In genomic region chr4:184408711-184409081, GRCh38 we compare ENCODE assay signal across 13 cellular contexts.
DNase-seq lines count a peak whose midpoint lies in the region; ATAC-seq and TF ChIP-seq lines count a peak whose summit lies in the region.
"Had no signal": no experiment of that assay in that cellular context is flagged by ENCODE, and none has a peak within 500 bp of the region (broad histone marks: within the 10 kb centered on the region; RNA-seq: fewer than 3 reads in every experiment).

No MANE protein-coding gene starts in this region.

- no peaks in the 10 kb centered on the region for H3K9me3 ChIP-seq in RWPE2 (ENCODE audit: severe bottlenecking)
- no peaks in the 10 kb centered on the region for H3K9me3 ChIP-seq in spleen
- H3K9me3 ChIP-seq in WERI-Rb-1 (ENCODE audit: severe bottlenecking), result no peaks in the 10 kb centered on the region
- H3K9me3 ChIP-seq: right lobe of liver, tibial nerve had no signal

- H3K36me3 ChIP-seq in RWPE2 (ENCODE audit: low read depth) (peaks cover 36% of the 10 kb centered on the region), spleen (peaks cover 0 to 96% (median 54%) of the 10 kb centered on the region in 6 donors), WERI-Rb-1 (peaks cover 9% of the 10 kb centered on the region)

- peak overlapping the region; percentile 34 for H3K27ac Mint-ChIP-seq in activated T-cell treated with anti-CD3 and anti-CD28 coated beads, Interleukin-2, amount 50 U/mL, for 72 hours
- peak overlapping the region; percentile 87 to 90 for H3K27ac Mint-ChIP-seq in effector memory CD8-positive, alpha-beta T cell

- H3K27me3 ChIP-seq in RWPE2 (ENCODE audit: insufficient read depth, poor library complexity, severe bottlenecking) (no peaks in the 10 kb centered on the region), spleen (replicated peaks in 1 of 7) (no peaks in the 10 kb centered on the region), WERI-Rb-1 (ENCODE audit: insufficient read depth, low read depth, severe bottlenecking) (no peaks in the 10 kb centered on the region)
- H3K27me3 ChIP-seq: right lobe of liver, tibial nerve had no signal

- TF ChIP-seq POLR2A in spleen (IDR thresholded peaks at IDR 0.05), result no peak

- intact Hi-C loops in spleen (cut with DNase I; ENCODE audit: low total_unique reads), result no loop called here

- no peaks in the 10 kb centered on the region for H3K9me3 Mint-ChIP-seq in activated T-cell treated with anti-CD3 and anti-CD28 coated beads, Interleukin-2, amount 50 U/mL, for 72 hours
- no peaks in the 10 kb centered on the region for H3K9me3 Mint-ChIP-seq in effector memory CD8-positive, alpha-beta T cell

- no peak for TF ChIP-seq CTCF in RWPE2 (IDR thresholded peaks at IDR 0.05; ENCODE audit: poor library complexity, severe bottlenecking)
- TF ChIP-seq CTCF in spleen (IDR thresholded peaks at IDR 0.05 in 8 of 11, conservative IDR thresholded peaks at IDR 0.05 in 3 of 11), result no peak
- no peak for TF ChIP-seq CTCF in WERI-Rb-1 (IDR thresholded peaks at IDR 0.05; ENCODE audit: low read depth, low read length)

- H3K4me1 Mint-ChIP-seq in activated T-cell treated with anti-CD3 and anti-CD28 coated beads, Interleukin-2, amount 50 U/mL, for 72 hours (ENCODE audit: low read depth), result peaks cover 56% of the 10 kb centered on the region
- H3K4me1 Mint-ChIP-seq in effector memory CD8-positive, alpha-beta T cell (ENCODE audit: low read depth in 2 of 2), result peaks cover 43 to 57% of the 10 kb centered on the region in 2 donors

- H3K36me3 Mint-ChIP-seq in activated T-cell treated with anti-CD3 and anti-CD28 coated beads, Interleukin-2, amount 50 U/mL, for 72 hours (ENCODE audit: insufficient read depth in 2 of 2), result peaks cover 9 to 37% of the 10 kb centered on the region in 2 donors
- peaks cover 43% of the 10 kb centered on the region for H3K36me3 Mint-ChIP-seq in effector memory CD8-positive, alpha-beta T cell (ENCODE audit: insufficient read depth)

- 91 to 94% (median 93%) methylated on average over 2 to 3 of the region's 3 CpGs for WGBS in spleen, 5 donors

- ATAC-seq in activated T-cell treated with anti-CD3 and anti-CD28 coated beads, Interleukin-2, amount 50 U/mL, for 72 hours (replicated peaks in 1 of 2), result no peak
- no peak; the same call in 2 of the 3 replicates for ATAC-seq in RWPE2 (ENCODE audit: low read depth)
- no peak for ATAC-seq in effector memory CD8-positive, alpha-beta T cell (replicated peaks)
- ATAC-seq in HG02678 (IDR thresholded peaks at IDR 0.05; ENCODE audit: unreplicated experiment), result no peak
- ATAC-seq: Panc1, right lobe of liver had no signal

- H3K4me3 ChIP-seq in RWPE2 (ENCODE audit: severe bottlenecking) (no peak overlapping the region), spleen (no peak overlapping the region), WERI-Rb-1 (ENCODE audit: low read depth, low read length) (no peak overlapping the region)
- H3K4me3 ChIP-seq: right lobe of liver, tibial nerve had no signal

- peak overlapping the region; percentile 43 for H3K27ac ChIP-seq in RWPE2 (ENCODE audit: poor library complexity, severe bottlenecking)
- H3K27ac ChIP-seq in spleen, result peak overlapping the region in 5 of 8 donors; percentile 10 to 81 (median 71)
- no peak overlapping the region for H3K27ac ChIP-seq in WERI-Rb-1
- H3K27ac ChIP-seq: right lobe of liver had no signal

- no peak for DNase-seq in activated T-cell treated with anti-CD3 and anti-CD28 coated beads, Interleukin-2, amount 50 U/mL, for 72 hours
- DNase-seq in activated T-cell treated with anti-CD3 and anti-CD28 coated beads for 4 hours (no peak), RWPE2 (ENCODE audit: low spot score) (no peak), spleen (no peak), WERI-Rb-1 (no peak), T1000 (lab: John Stamatoyannopoulos, UW) (no peak)
- DNase-seq in effector memory CD8-positive, alpha-beta T cell, result no peak
- DNase-seq: DMS79 treated with DMSO at 0.1 percent for 48 hours, NCI-H1092 treated with DMSO at 0.1 percent for 48 hours, right lobe of liver had no signal

- H3K4me3 Mint-ChIP-seq in activated T-cell treated with anti-CD3 and anti-CD28 coated beads, Interleukin-2, amount 50 U/mL, for 72 hours, result peak overlapping the region; percentile 68 to 80
- peak overlapping the region; percentile 45 to 71 for H3K4me3 Mint-ChIP-seq in effector memory CD8-positive, alpha-beta T cell

- H3K27me3 Mint-ChIP-seq in activated T-cell treated with anti-CD3 and anti-CD28 coated beads, Interleukin-2, amount 50 U/mL, for 72 hours (ENCODE audit: low read depth), result no peaks in the 10 kb centered on the region
- H3K27me3 Mint-ChIP-seq in effector memory CD8-positive, alpha-beta T cell, result no peaks in the 10 kb centered on the region

- H3K4me1 ChIP-seq in RWPE2 (ENCODE audit: insufficient read depth, poor library complexity, severe bottlenecking) (peaks cover 25% of the 10 kb centered on the region), spleen (peaks cover 20 to 92% (median 58%) of the 10 kb centered on the region in 6 donors)
- H3K4me1 ChIP-seq: right lobe of liver had no signal
